22 cellular contexts compared by ENCODE assay signal in the genomic region with DNA sequence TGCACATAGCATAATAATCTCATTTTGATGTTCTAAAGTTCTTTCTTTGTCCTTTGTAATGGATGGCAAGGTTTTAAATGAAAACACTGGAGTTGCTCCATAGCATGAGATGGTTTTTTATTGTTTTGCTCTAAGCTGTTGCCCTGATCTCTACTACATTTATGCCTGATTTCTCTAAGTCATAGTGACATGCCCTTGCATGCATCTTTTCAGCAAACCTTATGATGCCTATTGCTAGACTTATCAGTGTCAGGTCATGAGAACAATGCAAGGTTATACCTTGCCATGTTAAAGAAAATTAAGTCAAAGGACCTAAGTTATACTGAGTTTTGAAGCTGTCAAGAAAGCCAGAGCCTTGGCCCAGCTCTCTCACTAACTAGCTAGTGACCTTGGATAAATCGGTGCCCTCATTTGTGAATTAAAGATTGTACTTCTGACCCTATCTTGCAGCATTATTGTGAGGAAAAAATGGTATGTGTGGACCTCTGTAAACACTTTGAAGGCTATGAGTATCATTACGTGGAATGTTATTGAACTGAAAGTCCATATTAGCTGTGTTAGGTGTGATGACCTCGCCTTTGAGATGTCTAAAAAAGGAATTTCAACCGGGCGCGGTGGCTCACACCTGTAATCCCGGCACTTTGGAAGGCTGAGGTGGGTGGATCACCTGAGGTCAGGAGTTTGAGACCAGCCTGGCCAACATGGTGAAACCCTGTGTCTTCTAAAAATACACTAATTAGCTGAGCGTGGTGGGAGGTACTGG.
"Had no signal": no experiment of that assay in that cellular context is flagged by ENCODE, and none has a peak within 500 bp of the region (broad histone marks: within the 10 kb centered on the region; RNA-seq: fewer than 3 reads in every experiment).

No MANE protein-coding gene starts in this region.

- DNase-seq: activated CD4-positive, alpha-beta memory T cell treated with anti-CD3 and anti-CD28 coated beads, Interleukin-2, amount 10 ng/mL, durations not matched to agents 7 days and 5 days; activated CD4-positive, alpha-beta T cell treated with anti-CD3 and anti-CD28 coated beads, Interleukin-2, amount 10 ng/mL, durations not matched to agents 24 days and 14 days; activated CD4-positive, CD25-positive, alpha-beta regulatory T cell; activated gamma-delta T cell; activated T-cell treated with anti-CD3 and anti-CD28 coated beads for 4 hours; anterior cingulate cortex; central memory CD4-positive, alpha-beta T cell; dermis blood vessel endothelial cell; effector CD8-positive, alpha-beta T cell; esophagus squamous epithelium; immature natural killer cell; kidney glomerular epithelial cell; left ventricle myocardium superior; stimulated activated CD4-positive, alpha-beta T cell treated with anti-CD3 and anti-CD28 coated beads, Interleukin-4, amount 100 ng/mL, for 4 hours; T-helper 9 cell; tibial artery had no signal

- ATAC-seq: left ventricle myocardium superior; natural killer cell treated with Interleukin-12 subunit alpha and Interleukin-12 subunit beta and Interleukin-15 and Interleukin-18, amount 100 ng/mL, for 72 hours had no signal

- H3K27me3 ChIP-seq: esophagus squamous epithelium, tibial artery had no signal

- H3K9me3 ChIP-seq: esophagus squamous epithelium, tibial artery had no signal

- H3K36me3 Mint-ChIP-seq: activated naive CD4-positive, alpha-beta T cell treated with anti-CD3 and anti-CD28 coated beads, Interleukin-2, amount 50 U/mL, for 24 hours; immature natural killer cell; natural killer cell treated with Interleukin-12 subunit alpha and Interleukin-12 subunit beta and Interleukin-15 and Interleukin-18, amount 100 ng/mL, for 72 hours had no signal

- H3K4me1 Mint-ChIP-seq: activated CD4-positive, alpha-beta memory T cell treated with anti-CD3 and anti-CD28 coated beads, Interleukin-2, amount 10 ng/mL, durations not matched to agents 7 days and 5 days; activated CD4-positive, alpha-beta T cell treated with anti-CD3 and anti-CD28 coated beads, Interleukin-2, amount 10 ng/mL, durations not matched to agents 24 days and 14 days; activated naive CD4-positive, alpha-beta T cell treated with anti-CD3 and anti-CD28 coated beads, Interleukin-2, amount 50 U/mL, for 24 hours; brain; immature natural killer cell had no signal

- H3K36me3 ChIP-seq: esophagus squamous epithelium, tibial artery had no signal

- H3K4me3 ChIP-seq: esophagus squamous epithelium, tibial artery had no signal

- H3K27ac Mint-ChIP-seq: activated CD4-positive, alpha-beta memory T cell treated with anti-CD3 and anti-CD28 coated beads, Interleukin-2, amount 10 ng/mL, durations not matched to agents 7 days and 5 days; activated CD4-positive, alpha-beta T cell treated with anti-CD3 and anti-CD28 coated beads, Interleukin-2, amount 10 ng/mL, durations not matched to agents 24 days and 14 days; activated naive CD4-positive, alpha-beta T cell treated with anti-CD3 and anti-CD28 coated beads, Interleukin-2, amount 50 U/mL, for 24 hours; brain; immature natural killer cell; natural killer cell treated with Interleukin-12 subunit alpha and Interleukin-12 subunit beta and Interleukin-15 and Interleukin-18, amount 100 ng/mL, for 72 hours; progenitor cell of endocrine pancreas; stimulated activated naive CD8-positive, alpha-beta T cell treated with anti-CD3 and anti-CD28 coated beads, Interleukin-15, Interleukin-2, amounts not matched to agents 100 ng/mL and 50 ng/mL, for 24 hours had no signal

- H3K4me3 Mint-ChIP-seq: activated CD4-positive, alpha-beta memory T cell treated with anti-CD3 and anti-CD28 coated beads, Interleukin-2, amount 10 ng/mL, durations not matched to agents 7 days and 5 days; activated CD4-positive, alpha-beta T cell treated with anti-CD3 and anti-CD28 coated beads, Interleukin-2, amount 10 ng/mL, durations not matched to agents 24 days and 14 days; activated naive CD4-positive, alpha-beta T cell treated with anti-CD3 and anti-CD28 coated beads, Interleukin-2, amount 50 U/mL, for 24 hours; brain; immature natural killer cell; natural killer cell treated with Interleukin-12 subunit alpha and Interleukin-12 subunit beta and Interleukin-15 and Interleukin-18, amount 100 ng/mL, for 72 hours; stimulated activated naive CD8-positive, alpha-beta T cell treated with anti-CD3 and anti-CD28 coated beads, Interleukin-15, Interleukin-2, amounts not matched to agents 100 ng/mL and 50 ng/mL, for 24 hours had no signal

- H3K9me3 Mint-ChIP-seq: activated CD4-positive, alpha-beta memory T cell treated with anti-CD3 and anti-CD28 coated beads, Interleukin-2, amount 10 ng/mL, durations not matched to agents 7 days and 5 days; activated CD4-positive, alpha-beta T cell treated with anti-CD3 and anti-CD28 coated beads, Interleukin-2, amount 10 ng/mL, durations not matched to agents 24 days and 14 days; activated naive CD4-positive, alpha-beta T cell treated with anti-CD3 and anti-CD28 coated beads, Interleukin-2, amount 50 U/mL, for 24 hours; natural killer cell treated with Interleukin-12 subunit alpha and Interleukin-12 subunit beta and Interleukin-15 and Interleukin-18, amount 100 ng/mL, for 72 hours; stimulated activated naive CD8-positive, alpha-beta T cell treated with anti-CD3 and anti-CD28 coated beads, Interleukin-15, Interleukin-2, amounts not matched to agents 100 ng/mL and 50 ng/mL, for 24 hours had no signal

- H3K27me3 Mint-ChIP-seq: activated CD4-positive, alpha-beta memory T cell treated with anti-CD3 and anti-CD28 coated beads, Interleukin-2, amount 10 ng/mL, durations not matched to agents 7 days and 5 days; activated CD4-positive, alpha-beta T cell treated with anti-CD3 and anti-CD28 coated beads, Interleukin-2, amount 10 ng/mL, durations not matched to agents 24 days and 14 days; activated naive CD4-positive, alpha-beta T cell treated with anti-CD3 and anti-CD28 coated beads, Interleukin-2, amount 50 U/mL, for 24 hours; progenitor cell of endocrine pancreas; stimulated activated naive CD8-positive, alpha-beta T cell treated with anti-CD3 and anti-CD28 coated beads, Interleukin-15, Interleukin-2, amounts not matched to agents 100 ng/mL and 50 ng/mL, for 24 hours had no signal

- H3K27ac ChIP-seq: tibial artery had no signal

- FAIRE-seq: urothelium cell line had no signal

- H3K4me1 ChIP-seq: tibial artery had no signal
